Comparison of ENCODE assay signal across 1 cellular context in the genomic region with DNA sequence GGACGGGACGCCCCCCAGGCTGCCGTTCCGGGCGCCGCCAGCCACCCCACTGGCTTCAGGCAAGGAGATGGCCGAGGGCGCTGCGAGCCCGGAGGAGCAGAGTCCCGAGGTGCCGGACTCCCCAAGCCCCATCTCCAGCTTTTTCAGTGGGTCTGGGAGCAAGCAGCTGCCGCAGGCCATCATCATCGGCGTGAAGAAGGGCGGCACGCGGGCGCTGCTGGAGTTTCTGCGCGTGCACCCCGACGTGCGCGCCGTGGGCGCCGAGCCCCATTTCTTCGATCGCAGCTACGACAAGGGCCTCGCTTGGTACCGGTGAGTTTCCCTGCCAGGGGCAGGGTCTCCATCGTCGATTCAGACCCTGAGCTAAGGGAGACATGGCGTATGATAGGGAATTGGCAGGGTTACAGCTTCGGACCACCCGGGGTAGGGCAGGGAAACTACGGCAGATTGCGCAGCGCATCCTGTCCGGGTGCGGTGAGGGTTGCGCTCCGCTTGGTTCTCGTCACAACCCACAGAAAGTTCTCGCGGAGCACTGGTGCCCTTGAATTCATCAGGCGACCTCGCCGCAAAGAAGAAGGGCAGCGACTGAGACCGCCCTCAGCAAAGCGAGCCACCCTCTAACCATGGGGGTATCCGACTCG.
TF ChIP-seq lines count a peak whose summit lies in the region.

No MANE protein-coding gene starts in this region.

TF ChIP-seq in HepG2, 621 proteins besides CTCF, POLR2A, EP300 and RAD21 (continued from another document and continues in another):
- no peak for TF ChIP-seq PRDM10 (CRISPR knock-in tag; IDR thresholded peaks at IDR 0.05; ENCODE audit: low read depth)
- TF ChIP-seq, protein P1, sequence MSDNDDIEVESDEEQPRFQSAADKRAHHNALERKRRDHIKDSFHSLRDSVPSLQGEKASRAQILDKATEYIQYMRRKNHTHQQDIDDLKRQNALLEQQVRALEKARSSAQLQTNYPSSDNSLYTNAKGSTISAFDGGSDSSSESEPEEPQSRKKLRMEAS (IDR thresholded peaks at IDR 0.05) = 0 out of 2 replicates have a peak, but pooled peaks have one; percentile 5
- TF ChIP-seq MLLT10 (CRISPR knock-in tag; IDR thresholded peaks at IDR 0.05) = peak; percentile 64; the same call in 1 of the 2 replicates
- 0 out of 2 replicates have a peak, but pooled peaks have one; percentile 15 for TF ChIP-seq ATAD3A (CRISPR knock-in tag; IDR thresholded peaks at IDR 0.05)
- no peak for TF ChIP-seq SOX6 (IDR thresholded peaks at IDR 0.05)
- peak; percentile 3; the same call in 1 of the 2 replicates for TF ChIP-seq SOX6 (CRISPR knock-in tag; IDR thresholded peaks at IDR 0.05)
- TF ChIP-seq ZNF660 (CRISPR knock-in tag; IDR thresholded peaks at IDR 0.05; ENCODE audit: borderline replicate concordance, low read depth) = no peak
- TF ChIP-seq ZNF333 (CRISPR knock-in tag; IDR thresholded peaks at IDR 0.05; ENCODE audit: borderline replicate concordance) = no peak
- TF ChIP-seq IRF2 (CRISPR knock-in tag; IDR thresholded peaks at IDR 0.05) = no peak
- TF ChIP-seq AGO2 (optimal IDR thresholded peaks at IDR 0.05; ENCODE audit: low read depth, low read length) = peak; percentile 38
- TF ChIP-seq MEIS2 (CRISPR knock-in tag; IDR thresholded peaks at IDR 0.05) = no peak
- TF ChIP-seq, protein P2, sequence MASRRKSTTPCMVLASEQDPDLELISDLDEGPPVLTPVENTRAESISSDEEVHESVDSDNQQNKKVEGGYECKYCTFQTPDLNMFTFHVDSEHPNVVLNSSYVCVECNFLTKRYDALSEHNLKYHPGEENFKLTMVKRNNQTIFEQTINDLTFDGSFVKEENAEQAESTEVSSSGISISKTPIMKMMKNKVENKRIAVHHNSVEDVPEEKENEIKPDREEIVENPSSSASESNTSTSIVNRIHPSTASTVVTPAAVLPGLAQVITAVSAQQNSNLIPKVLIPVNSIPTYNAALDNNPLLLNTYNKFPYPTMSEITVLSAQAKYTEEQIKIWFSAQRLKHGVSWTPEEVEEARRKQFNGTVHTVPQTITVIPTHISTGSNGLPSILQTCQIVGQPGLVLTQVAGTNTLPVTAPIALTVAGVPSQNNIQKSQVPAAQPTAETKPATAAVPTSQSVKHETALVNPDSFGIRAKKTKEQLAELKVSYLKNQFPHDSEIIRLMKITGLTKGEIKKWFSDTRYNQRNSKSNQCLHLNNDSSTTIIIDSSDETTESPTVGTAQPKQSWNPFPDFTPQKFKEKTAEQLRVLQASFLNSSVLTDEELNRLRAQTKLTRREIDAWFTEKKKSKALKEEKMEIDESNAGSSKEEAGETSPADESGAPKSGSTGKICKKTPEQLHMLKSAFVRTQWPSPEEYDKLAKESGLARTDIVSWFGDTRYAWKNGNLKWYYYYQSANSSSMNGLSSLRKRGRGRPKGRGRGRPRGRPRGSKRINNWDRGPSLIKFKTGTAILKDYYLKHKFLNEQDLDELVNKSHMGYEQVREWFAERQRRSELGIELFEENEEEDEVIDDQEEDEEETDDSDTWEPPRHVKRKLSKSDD (CRISPR knock-in tag; IDR thresholded peaks at IDR 0.05; ENCODE audit: low read depth) = no peak
- TF ChIP-seq HDAC6 (IDR thresholded peaks at IDR 0.05; ENCODE audit: low read depth, low read length) = 0 out of 2 replicates have a peak, but pooled peaks have one; percentile 10
- peak; percentile 30 for TF ChIP-seq ZNF883 (CRISPR knock-in tag; IDR thresholded peaks at IDR 0.05; ENCODE audit: not compliant biosample characterization)
- TF ChIP-seq AKNA (CRISPR knock-in tag; IDR thresholded peaks at IDR 0.05; ENCODE audit: borderline replicate concordance) = no peak
- TF ChIP-seq MED1 (CRISPR knock-in tag; IDR thresholded peaks at IDR 0.05) = no peak
- TF ChIP-seq MAF1 (CRISPR knock-in tag; IDR thresholded peaks at IDR 0.05; ENCODE audit: borderline replicate concordance) = peak; percentile 48; the same call in 1 of the 2 replicates
- TF ChIP-seq ZNF597 (CRISPR knock-in tag; IDR thresholded peaks at IDR 0.05) = no peak
- TF ChIP-seq NFKB2 (CRISPR knock-in tag; IDR thresholded peaks at IDR 0.05; ENCODE audit: borderline replicate concordance) = no peak
- no peak for TF ChIP-seq FOSL2 (CRISPR knock-in tag; IDR thresholded peaks at IDR 0.05)
- no peak for TF ChIP-seq MBD4 (IDR thresholded peaks at IDR 0.05; ENCODE audit: borderline replicate concordance, low read length)
- peak; percentile 11; the same call in 1 of the 2 replicates for TF ChIP-seq ZNF274 (CRISPR knock-in tag; IDR thresholded peaks at IDR 0.05)
- no peak for TF ChIP-seq ZFP36L1 (CRISPR knock-in tag; IDR thresholded peaks at IDR 0.05)
- no peak for TF ChIP-seq PRMT3 (CRISPR knock-in tag; IDR thresholded peaks at IDR 0.05; ENCODE audit: borderline replicate concordance, low read depth)
- TF ChIP-seq, protein P3, sequence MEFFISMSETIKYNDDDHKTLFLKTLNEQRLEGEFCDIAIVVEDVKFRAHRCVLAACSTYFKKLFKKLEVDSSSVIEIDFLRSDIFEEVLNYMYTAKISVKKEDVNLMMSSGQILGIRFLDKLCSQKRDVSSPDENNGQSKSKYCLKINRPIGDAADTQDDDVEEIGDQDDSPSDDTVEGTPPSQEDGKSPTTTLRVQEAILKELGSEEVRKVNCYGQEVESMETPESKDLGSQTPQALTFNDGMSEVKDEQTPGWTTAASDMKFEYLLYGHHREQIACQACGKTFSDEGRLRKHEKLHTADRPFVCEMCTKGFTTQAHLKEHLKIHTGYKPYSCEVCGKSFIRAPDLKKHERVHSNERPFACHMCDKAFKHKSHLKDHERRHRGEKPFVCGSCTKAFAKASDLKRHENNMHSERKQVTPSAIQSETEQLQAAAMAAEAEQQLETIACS (CRISPR knock-in tag; IDR thresholded peaks at IDR 0.05) = peak; percentile 48; the same call in 1 of the 2 replicates
- no peak for TF ChIP-seq ZSCAN25 (CRISPR knock-in tag; IDR thresholded peaks at IDR 0.05)
- no peak for TF ChIP-seq NONO (IDR thresholded peaks at IDR 0.05)
- 0 out of 2 replicates have a peak, but pooled peaks have one; percentile 3 for TF ChIP-seq NONO (CRISPR knock-in tag; conservative IDR thresholded peaks at IDR 0.05)
- TF ChIP-seq LRRFIP1 (CRISPR knock-in tag; conservative IDR thresholded peaks at IDR 0.05) = no peak
- TF ChIP-seq, protein P4, sequence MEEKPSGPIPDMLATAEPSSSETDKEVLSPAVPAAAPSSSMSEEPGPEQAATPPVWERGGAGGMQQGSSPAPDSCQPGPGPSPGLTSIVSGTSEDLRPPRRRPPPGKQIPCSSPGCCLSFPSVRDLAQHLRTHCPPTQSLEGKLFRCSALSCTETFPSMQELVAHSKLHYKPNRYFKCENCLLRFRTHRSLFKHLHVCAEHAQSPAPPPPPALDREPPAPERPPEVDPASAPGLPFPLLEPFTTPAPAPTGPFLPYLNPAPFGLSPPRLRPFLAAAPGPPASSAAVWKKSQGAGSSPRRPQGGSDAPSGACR (CRISPR knock-in tag; IDR thresholded peaks at IDR 0.05) = 0 out of 2 replicates have a peak, but pooled peaks have one; percentile 42
- TF ChIP-seq ZNF878 (CRISPR knock-in tag; IDR thresholded peaks at IDR 0.05) = no peak
